27 cellular contexts compared by ENCODE assay signal in the genomic region with DNA sequence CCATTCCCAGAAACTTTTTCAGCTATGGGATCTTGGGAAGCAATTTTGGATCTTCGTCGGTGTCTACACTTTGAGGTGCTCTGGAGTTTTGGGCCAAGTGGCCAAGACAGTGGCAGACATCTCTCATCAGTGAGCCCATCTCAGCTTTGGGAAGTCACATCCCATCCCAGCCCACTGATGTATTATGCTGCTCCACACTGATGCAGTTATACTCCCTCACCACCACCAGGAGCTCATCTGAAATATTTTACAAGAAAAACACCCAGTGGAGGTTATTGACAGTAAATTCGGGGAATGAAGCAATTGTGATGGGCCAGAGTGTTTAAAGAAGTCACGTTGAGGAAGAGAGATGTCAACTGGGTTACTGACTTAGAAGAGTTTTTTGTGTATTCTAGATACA.
"Had no signal": no experiment of that assay in that cellular context is flagged by ENCODE, and none has a peak within 500 bp of the region (broad histone marks: within the 10 kb centered on the region; RNA-seq: fewer than 3 reads in every experiment).

No MANE protein-coding gene starts in this region.

- H3K4me3 Mint-ChIP-seq: activated CD4-positive, alpha-beta memory T cell treated with anti-CD3 and anti-CD28 coated beads, Interleukin-2, amount 10 ng/mL, durations not matched to agents 7 days and 5 days; activated CD4-positive, alpha-beta T cell treated with anti-CD3 and anti-CD28 coated beads, Interleukin-2, amount 10 ng/mL, durations not matched to agents 7 days and 5 days; activated naive CD4-positive, alpha-beta T cell treated with anti-CD3 and anti-CD28 coated beads, Interleukin-2, amount 10 ng/mL, durations not matched to agents 7 days and 5 days; activated naive CD8-positive, alpha-beta T cell treated with anti-CD3 and anti-CD28 coated beads, Interleukin-2, amount 10 ng/mL, durations not matched to agents 7 days and 5 days; activated T-cell treated with anti-CD3 and anti-CD28 coated beads, Interleukin-2, amount 50 U/mL, for 24 hours; activated T-cell treated with anti-CD3 and anti-CD28 coated beads, Interleukin-2, amount 50 U/mL, for 72 hours; brain; central memory CD8-positive, alpha-beta T cell; dendritic cell treated with granulocyte-macrophage colony-stimulating factor and Interleukin-4, amounts not matched to agents 40 ng/mL and 50 ng/mL, for 4 days had no signal

- H3K27ac Mint-ChIP-seq: activated CD4-positive, alpha-beta memory T cell treated with anti-CD3 and anti-CD28 coated beads, Interleukin-2, amount 10 ng/mL, durations not matched to agents 7 days and 5 days; activated CD4-positive, alpha-beta T cell treated with anti-CD3 and anti-CD28 coated beads, Interleukin-2, amount 10 ng/mL, durations not matched to agents 7 days and 5 days; activated naive CD4-positive, alpha-beta T cell treated with anti-CD3 and anti-CD28 coated beads, Interleukin-2, amount 10 ng/mL, durations not matched to agents 7 days and 5 days; activated naive CD4-positive, alpha-beta T cell treated with anti-CD3 and anti-CD28 coated beads, Interleukin-2, amount 50 U/mL, for 72 hours; activated naive CD8-positive, alpha-beta T cell treated with anti-CD3 and anti-CD28 coated beads, Interleukin-2, amount 10 ng/mL, durations not matched to agents 7 days and 5 days; activated T-cell treated with anti-CD3 and anti-CD28 coated beads, Interleukin-2, amount 50 U/mL, for 24 hours; activated T-cell treated with anti-CD3 and anti-CD28 coated beads, Interleukin-2, amount 50 U/mL, for 72 hours; dendritic cell treated with granulocyte-macrophage colony-stimulating factor and Interleukin-4, amounts not matched to agents 40 ng/mL and 50 ng/mL, for 4 days had no signal

- H3K27me3 ChIP-seq: ascending aorta, breast epithelium, cardiac muscle cell, dorsolateral prefrontal cortex, esophagus squamous epithelium, heart left ventricle had no signal

- H3K27ac ChIP-seq: ascending aorta, breast epithelium, cardiac muscle cell, coronary artery, dorsolateral prefrontal cortex, esophagus squamous epithelium, heart left ventricle had no signal

- DNase-seq: activated CD4-positive, alpha-beta memory T cell treated with anti-CD3 and anti-CD28 coated beads, Interleukin-2, amount 10 ng/mL, durations not matched to agents 7 days and 5 days; activated CD4-positive, alpha-beta T cell treated with anti-CD3 and anti-CD28 coated beads for 1 hour; activated CD4-positive, alpha-beta T cell treated with anti-CD3 and anti-CD28 coated beads for 4 hours; activated CD4-positive, alpha-beta T cell treated with anti-CD3 and anti-CD28 coated beads, Interleukin-2, amount 10 ng/mL, durations not matched to agents 7 days and 5 days; activated CD4-positive, alpha-beta T cell treated with anti-CD3 and anti-CD28 coated beads, Interleukin-2, amount 50 U/mL, for 4 hours; activated CD8-positive, alpha-beta memory T cell treated with anti-CD3 and anti-CD28 coated beads, Interleukin-2, amount 50 U/mL, for 48 hours; activated gamma-delta T cell; activated naive CD4-positive, alpha-beta T cell; activated naive CD4-positive, alpha-beta T cell treated with anti-CD3 and anti-CD28 coated beads, Interleukin-2, amount 10 ng/mL, durations not matched to agents 7 days and 5 days; activated naive CD8-positive, alpha-beta T cell treated with anti-CD3 and anti-CD28 coated beads, Interleukin-2, amount 10 ng/mL, durations not matched to agents 7 days and 5 days; activated T-cell treated with anti-CD3 and anti-CD28 coated beads for 4 hours; activated T-cell treated with anti-CD3 and anti-CD28 coated beads, Interleukin-2, amount 50 U/mL, for 24 hours; activated T-cell treated with anti-CD3 and anti-CD28 coated beads, Interleukin-2, amount 50 U/mL, for 72 hours; dorsolateral prefrontal cortex; effector memory CD4-positive, alpha-beta T cell; erythroblast; esophagus squamous epithelium; heart left ventricle; T-helper 2 cell had no signal

- ATAC-seq: activated naive CD4-positive, alpha-beta T cell treated with anti-CD3 and anti-CD28 coated beads, Interleukin-2, amount 50 U/mL, for 72 hours; activated T-cell treated with anti-CD3 and anti-CD28 coated beads, Interleukin-2, amount 50 U/mL, for 72 hours; heart left ventricle had no signal

- H3K4me3 ChIP-seq: ascending aorta, breast epithelium, cardiac muscle cell, coronary artery, dorsolateral prefrontal cortex, esophagus squamous epithelium, heart left ventricle had no signal

- H3K4me1 Mint-ChIP-seq: activated CD4-positive, alpha-beta memory T cell treated with anti-CD3 and anti-CD28 coated beads, Interleukin-2, amount 10 ng/mL, durations not matched to agents 7 days and 5 days; activated CD4-positive, alpha-beta T cell treated with anti-CD3 and anti-CD28 coated beads, Interleukin-2, amount 10 ng/mL, durations not matched to agents 7 days and 5 days; activated naive CD4-positive, alpha-beta T cell treated with anti-CD3 and anti-CD28 coated beads, Interleukin-2, amount 10 ng/mL, durations not matched to agents 7 days and 5 days; activated naive CD8-positive, alpha-beta T cell treated with anti-CD3 and anti-CD28 coated beads, Interleukin-2, amount 10 ng/mL, durations not matched to agents 7 days and 5 days; brain; central memory CD8-positive, alpha-beta T cell had no signal

- H3K9me3 Mint-ChIP-seq: activated CD4-positive, alpha-beta memory T cell treated with anti-CD3 and anti-CD28 coated beads, Interleukin-2, amount 10 ng/mL, durations not matched to agents 7 days and 5 days; activated CD4-positive, alpha-beta T cell treated with anti-CD3 and anti-CD28 coated beads, Interleukin-2, amount 10 ng/mL, durations not matched to agents 7 days and 5 days; activated naive CD4-positive, alpha-beta T cell treated with anti-CD3 and anti-CD28 coated beads, Interleukin-2, amount 10 ng/mL, durations not matched to agents 7 days and 5 days; activated naive CD4-positive, alpha-beta T cell treated with anti-CD3 and anti-CD28 coated beads, Interleukin-2, amount 50 U/mL, for 72 hours; activated T-cell treated with anti-CD3 and anti-CD28 coated beads, Interleukin-2, amount 50 U/mL, for 24 hours; activated T-cell treated with anti-CD3 and anti-CD28 coated beads, Interleukin-2, amount 50 U/mL, for 72 hours; central memory CD8-positive, alpha-beta T cell; dendritic cell treated with granulocyte-macrophage colony-stimulating factor and Interleukin-4, amounts not matched to agents 40 ng/mL and 50 ng/mL, for 4 days had no signal

- H3K27me3 Mint-ChIP-seq: activated CD4-positive, alpha-beta memory T cell treated with anti-CD3 and anti-CD28 coated beads, Interleukin-2, amount 10 ng/mL, durations not matched to agents 7 days and 5 days; activated CD4-positive, alpha-beta T cell treated with anti-CD3 and anti-CD28 coated beads, Interleukin-2, amount 10 ng/mL, durations not matched to agents 7 days and 5 days; activated naive CD4-positive, alpha-beta T cell treated with anti-CD3 and anti-CD28 coated beads, Interleukin-2, amount 10 ng/mL, durations not matched to agents 7 days and 5 days; activated naive CD8-positive, alpha-beta T cell treated with anti-CD3 and anti-CD28 coated beads, Interleukin-2, amount 10 ng/mL, durations not matched to agents 7 days and 5 days; activated T-cell treated with anti-CD3 and anti-CD28 coated beads, Interleukin-2, amount 50 U/mL, for 24 hours; brain; central memory CD8-positive, alpha-beta T cell; dendritic cell treated with granulocyte-macrophage colony-stimulating factor and Interleukin-4, amounts not matched to agents 40 ng/mL and 50 ng/mL, for 4 days had no signal

- H3K4me1 ChIP-seq: ascending aorta, breast epithelium, esophagus squamous epithelium had no signal

- H3K9me3 ChIP-seq: ascending aorta, breast epithelium, esophagus squamous epithelium, heart left ventricle had no signal

- H3K36me3 ChIP-seq: breast epithelium, cardiac muscle cell had no signal
